In genomic region chr10:119315128-119316001, GRCh38 we compare ENCODE assay signal across 9 cellular contexts.
DNase-seq lines count a peak whose midpoint lies in the region; ATAC-seq and TF ChIP-seq lines count a peak whose summit lies in the region.
"Had no signal": no experiment of that assay in that cellular context is flagged by ENCODE, and none has a peak within 500 bp of the region (broad histone marks: within the 10 kb centered on the region; RNA-seq: fewer than 3 reads in every experiment).

No MANE protein-coding gene starts in this region.

- H3K4me2 ChIP-seq in neural progenitor cell, result no peak overlapping the region

- intact Hi-C loops in transverse colon (cut with DNase I; ENCODE audit: low total_unique reads), result no loop called here

- H3K27ac ChIP-seq in neural progenitor cell, result no peak overlapping the region
- peak overlapping the region; percentile 42 to 75 (median 62) for H3K27ac ChIP-seq in transverse colon

- 62% methylated on average over 16 of the region's 16 CpGs; no CpG with 5 or more reads in 1 of the 2 donors for WGBS in transverse colon (ENCODE audit: low coverage in 1 of 2), 2 donors

- H3K36me3 ChIP-seq in neural progenitor cell (no peaks in the 10 kb centered on the region), transverse colon (no peaks in the 10 kb centered on the region)

- no peaks in the 10 kb centered on the region for H3K9me3 Mint-ChIP-seq in neural progenitor cell

- no peaks in the 10 kb centered on the region for H3K9me3 ChIP-seq in neural progenitor cell (ENCODE audit: low read depth)
- H3K9me3 ChIP-seq in transverse colon, result no peaks in the 10 kb centered on the region

- H3K4me1 Mint-ChIP-seq in neural progenitor cell, result peaks cover 71% of the 10 kb centered on the region

- H3K4me3 Mint-ChIP-seq in neural progenitor cell, result peak overlapping the region; percentile 65
- H3K4me3 Mint-ChIP-seq: dendritic cell treated with granulocyte-macrophage colony-stimulating factor and Interleukin-4, amounts not matched to agents 40 ng/mL and 50 ng/mL, for 4 days had no signal

- ATAC-seq in GM21825 (IDR thresholded peaks at IDR 0.05; ENCODE audit: unreplicated experiment), result peak; percentile 52

- H3K27me3 Mint-ChIP-seq in neural progenitor cell (ENCODE audit: insufficient read depth, low read depth), result peaks cover 14% of the 10 kb centered on the region

- no peaks in the 10 kb centered on the region for H4K20me1 ChIP-seq in neural progenitor cell (ENCODE audit: low read depth)

- TF ChIP-seq EP300 in transverse colon (IDR thresholded peaks at IDR 0.05; ENCODE audit: low read depth), result no peak

- no peaks in the 10 kb centered on the region for H3K79me2 ChIP-seq in neural progenitor cell (ENCODE audit: low read depth)

- in situ Hi-C loops in transverse colon (cut with MboI; ENCODE audit: low pct_ligation_motif_present in 1 of 4, low pct_unique_long_range_greater_than_20kb in 1 of 4, low sequenced_read_pairs in 3 of 4), result no loop called here

- H3K4me3 ChIP-seq in neural progenitor cell, result no peak overlapping the region
- H3K4me3 ChIP-seq in transverse colon, result no peak overlapping the region

- peaks cover 50% of the 10 kb centered on the region for H3K4me1 ChIP-seq in neural progenitor cell
- H3K4me1 ChIP-seq in transverse colon, result peaks cover 12 to 43% (median 18%) of the 10 kb centered on the region in 4 donors

- peaks cover 36% of the 10 kb centered on the region for H3F3A ChIP-seq in neural progenitor cell (ENCODE audit: low read depth)

- H2AFZ ChIP-seq in neural progenitor cell (replicated peaks), result no peak overlapping the region

- H3K36me3 Mint-ChIP-seq in neural progenitor cell, result no peaks in the 10 kb centered on the region

- peak; percentile 95 for DNase-seq in ELR (ENCODE audit: low read depth)
- peak; percentile 69 for DNase-seq in LoVo (ENCODE audit: low spot score)
- DNase-seq in activated CD4-positive, alpha-beta T cell treated with anti-CD3 and anti-CD28 coated beads, Interleukin-2, amount 50 U/mL, for 1 hour, result peak; percentile 57
- DNase-seq in effector CD4-positive, alpha-beta T cell, result peak; percentile 47
- DNase-seq in neural progenitor cell (ENCODE audit: low spot score), result peak; percentile 51
- DNase-seq in transverse colon, result peak; percentile 45
- DNase-seq in pons (ENCODE audit: low spot score), result no peak

- TF ChIP-seq CTCF in neural progenitor cell (IDR thresholded peaks at IDR 0.05) (no peak), transverse colon (IDR thresholded peaks at IDR 0.05) (no peak)

- H3K9ac ChIP-seq in neural progenitor cell, result no peak overlapping the region

- no peak for TF ChIP-seq POLR2A in transverse colon (IDR thresholded peaks at IDR 0.05)

- H3K27me3 ChIP-seq in neural progenitor cell (no peaks in the 10 kb centered on the region), transverse colon (no peaks in the 10 kb centered on the region)

- peak overlapping the region; percentile 98 for H3K27ac Mint-ChIP-seq in neural progenitor cell
- H3K27ac Mint-ChIP-seq: dendritic cell treated with granulocyte-macrophage colony-stimulating factor and Interleukin-4, amounts not matched to agents 40 ng/mL and 50 ng/mL, for 4 days had no signal
